In the genomic region with DNA sequence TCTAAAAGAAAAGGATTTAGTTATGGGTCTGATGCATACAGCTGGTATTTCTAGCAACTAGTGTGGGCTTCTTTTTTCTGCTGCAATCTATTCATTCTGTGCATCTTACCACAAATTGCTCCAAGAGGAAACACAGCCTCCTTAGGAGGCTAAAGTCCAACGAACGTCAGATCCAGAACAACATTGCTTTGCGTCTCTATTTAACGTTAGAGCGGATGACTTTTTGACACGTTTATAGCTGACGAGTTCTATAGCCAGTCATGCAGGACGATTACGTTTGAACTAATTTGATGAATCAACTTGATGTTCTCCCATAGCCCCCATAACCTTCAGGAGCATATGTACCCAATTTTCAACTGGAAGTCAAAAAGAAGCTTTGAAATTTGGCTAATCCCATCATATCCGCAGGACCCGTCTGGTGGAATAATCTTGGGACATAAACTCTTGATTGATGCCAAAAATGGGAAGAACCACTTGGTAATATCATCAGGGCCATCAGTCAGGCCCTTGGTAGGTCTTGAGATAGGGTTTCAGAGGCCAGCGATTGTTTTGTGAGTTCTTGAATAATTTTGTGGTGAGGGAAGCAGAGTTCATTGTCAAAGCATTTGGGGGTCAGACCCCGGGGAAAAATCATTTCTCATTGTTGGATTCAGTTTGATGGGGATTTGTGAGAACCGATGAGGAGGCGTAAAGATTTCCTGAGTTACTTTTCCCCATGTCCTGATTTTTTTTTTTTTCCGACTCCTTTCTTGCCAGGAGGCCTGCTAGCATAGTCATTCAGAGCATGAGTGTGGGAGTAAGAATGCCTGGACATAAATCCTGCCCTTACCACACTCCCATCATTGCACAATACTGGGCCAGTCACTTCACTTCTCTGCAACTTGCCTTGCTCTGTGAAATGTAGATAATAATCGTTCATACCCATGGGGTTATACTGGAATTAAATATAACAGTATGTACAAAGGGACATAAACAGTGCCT, we compare ENCODE assay signal across 15 cellular contexts.
DNase-seq lines count a peak whose midpoint lies in the region; ATAC-seq and TF ChIP-seq lines count a peak whose summit lies in the region.
"Had no signal": no experiment of that assay in that cellular context is flagged by ENCODE, and none has a peak within 500 bp of the region (broad histone marks: within the 10 kb centered on the region; RNA-seq: fewer than 3 reads in every experiment).

No MANE protein-coding gene starts in this region.

- H3K27me3 ChIP-seq in body of pancreas: no peaks in the 10 kb centered on the region
- no peaks in the 10 kb centered on the region for H3K27me3 ChIP-seq in hepatocyte
- H3K27me3 ChIP-seq: transverse colon had no signal

- H3K4me2 ChIP-seq in hepatocyte: no peak overlapping the region

- H3K27ac ChIP-seq in body of pancreas: no peak overlapping the region
- H3K27ac ChIP-seq in hepatocyte: no peak overlapping the region
- H3K27ac ChIP-seq: parathyroid adenoma, transverse colon had no signal

- H4K20me1 ChIP-seq in hepatocyte (ENCODE audit: insufficient read depth, poor library complexity, severe bottlenecking): no peaks in the 10 kb centered on the region

- TF ChIP-seq CTCF in body of pancreas (IDR thresholded peaks at IDR 0.05) (no peak), hepatocyte (IDR thresholded peaks at IDR 0.05; ENCODE audit: poor library complexity) (no peak)

- no peak overlapping the region for H2AFZ ChIP-seq in hepatocyte
- H2AFZ ChIP-seq: parathyroid adenoma had no signal

- intact Hi-C loops in body of pancreas (cut with DNase I): no loop called here

- H3K79me2 ChIP-seq in hepatocyte: peaks cover 2% of the 10 kb centered on the region
- H3K79me2 ChIP-seq: parathyroid adenoma had no signal

- H3K9me3 ChIP-seq in body of pancreas (no peaks in the 10 kb centered on the region), hepatocyte (ENCODE audit: low read depth) (no peaks in the 10 kb centered on the region)
- H3K9me3 ChIP-seq: transverse colon had no signal

- H3K4me3 ChIP-seq in body of pancreas: no peak overlapping the region
- H3K4me3 ChIP-seq in hepatocyte: no peak overlapping the region
- H3K4me3 ChIP-seq in skeletal muscle cell (ENCODE audit: low read depth, low read length): no peak overlapping the region
- H3K4me3 ChIP-seq: transverse colon had no signal

- DNase-seq in HS-5 (ENCODE audit: low read depth): peak; percentile 99
- peak in 2 of 4 donors; percentile 18 to 37 for DNase-seq in body of pancreas
- peak; percentile 52 for DNase-seq in hepatocyte (ENCODE audit: low spot score)
- peak; percentile 95 for DNase-seq in skeletal muscle cell (ENCODE audit: low read depth)
- DNase-seq in iPS-NIHi11 (ENCODE audit: low spot score): no peak
- DNase-seq in NCI-H524 treated with DMSO at 0.1 percent for 48 hours (lab: John Stamatoyannopoulos, UW): no peak
- DNase-seq: activated CD4-positive, alpha-beta T cell treated with anti-CD3 and anti-CD28 coated beads, Interleukin-2, amount 50 U/mL, for 1 hour; activated naive CD8-positive, alpha-beta T cell treated with anti-CD3 and anti-CD28 coated beads, Interleukin-2, amount 50 U/mL, for 24 hours; effector memory CD8-positive, alpha-beta T cell; islet precursor cell; NCI-H1436 treated with DMSO at 0.1 percent for 48 hours; SW 1271; transverse colon had no signal

- TF ChIP-seq POLR2A in body of pancreas (IDR thresholded peaks at IDR 0.05): no peak

- H3K36me3 ChIP-seq in body of pancreas (replicated peaks in 1 of 2; ENCODE audit: insufficient read depth in 1 of 2, low read depth in 2 of 2): no peaks in the 10 kb centered on the region
- no peaks in the 10 kb centered on the region for H3K36me3 ChIP-seq in hepatocyte (replicated peaks; ENCODE audit: insufficient read depth, low read depth)
- H3K36me3 ChIP-seq: transverse colon had no signal

- peak; percentile 64 for ATAC-seq in body of pancreas
- no peak for ATAC-seq in GM18519 (IDR thresholded peaks at IDR 0.05; ENCODE audit: low FRiP score, unreplicated experiment)
- ATAC-seq: activated naive CD8-positive, alpha-beta T cell treated with anti-CD3 and anti-CD28 coated beads, Interleukin-2, amount 50 U/mL, for 24 hours; effector memory CD8-positive, alpha-beta T cell had no signal

- 72 to 77% methylated on average over 17 of the region's 17 CpGs for WGBS in body of pancreas, 2 donors
- 79% methylated on average over 17 of the region's 17 CpGs for WGBS in hepatocyte (ENCODE audit: low lambda C conversion rate, missing lambda C conversion rate)

- no peaks in the 10 kb centered on the region for H3K4me1 ChIP-seq in body of pancreas
- no peaks in the 10 kb centered on the region for H3K4me1 ChIP-seq in hepatocyte (ENCODE audit: insufficient read depth)
- H3K4me1 ChIP-seq: transverse colon had no signal

- no peaks in the 10 kb centered on the region for H3K9me2 ChIP-seq in hepatocyte (replicated peaks; ENCODE audit: insufficient read depth)

Comparison
In these comparisons a context has a peak if more than half of its experiments do, and no peak if none do; other contexts are left out.
1. DNase-seq: peak in HS-5 (single experiment), hepatocyte (single experiment) and skeletal muscle cell (single experiment); none in iPS-NIHi11 (single experiment) and NCI-H524 treated with DMSO at 0.1 percent for 48 hours (single experiment).